ENCODE assay signal across 13 cellular contexts in the genomic region with DNA sequence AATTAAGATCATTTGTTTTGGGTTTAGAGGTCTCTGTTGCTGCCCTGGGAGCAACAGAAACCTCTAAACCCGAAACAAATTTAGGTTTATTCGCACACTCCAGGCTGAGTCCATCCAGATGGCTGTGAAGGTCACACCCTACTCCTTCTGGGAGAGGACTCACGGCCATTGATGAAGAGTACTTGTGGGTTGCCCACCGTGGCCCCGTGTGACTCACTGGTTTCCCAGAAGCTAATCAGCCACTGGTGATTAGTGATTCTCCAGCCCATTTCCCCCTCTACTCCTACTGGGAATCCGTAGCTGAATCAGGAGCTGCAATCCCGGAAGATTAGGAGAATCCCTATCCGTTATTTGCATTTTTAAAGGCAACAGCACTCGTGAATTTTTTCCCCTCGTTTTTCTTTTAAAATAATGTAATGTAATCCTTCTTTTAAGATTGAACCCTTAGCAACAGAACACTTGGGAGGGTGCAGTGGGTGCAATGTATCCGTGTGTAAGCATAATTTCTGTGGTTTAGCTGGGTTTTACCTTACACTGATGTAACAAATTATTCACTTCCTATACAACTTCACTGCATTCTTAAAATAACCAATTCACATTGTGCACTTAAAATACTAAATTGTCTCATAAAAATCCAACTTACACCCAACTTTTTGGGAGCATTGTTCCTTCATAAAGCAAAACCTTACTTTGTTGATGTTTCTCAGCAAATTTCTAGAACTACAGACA. TPM values are rescaled to one million over a fixed set of nuclear protein-coding genes. Genes with fewer than 3 reads are reported as not detected.
A peak's percentile ranks its signal among the peaks of the same experiment; 100 is the strongest.
DNase-seq lines count a peak whose midpoint lies in the region; ATAC-seq lines count a peak whose summit lies in the region.
"Had no signal": no experiment of that assay in that cellular context is flagged by ENCODE, and none has a peak within 500 bp of the region (broad histone marks: within the 10 kb centered on the region; RNA-seq: fewer than 3 reads in every experiment).

No MANE protein-coding gene starts in this region.

- ATAC-seq in activated T-cell treated with anti-CD3 and anti-CD28 coated beads, Interleukin-2, amount 50 U/mL, for 72 hours (replicated peaks in 1 of 2), result peak; percentile 77 to 78
- peak; percentile 40 for ATAC-seq in stimulated activated naive CD8-positive, alpha-beta T cell treated with anti-CD3 and anti-CD28 coated beads, Interleukin-15, Interleukin-2, amounts not matched to agents 100 U/mL and 50 U/mL, for 24 hours

- no peaks in the 10 kb centered on the region for H3K9me3 Mint-ChIP-seq in activated T-cell treated with anti-CD3 and anti-CD28 coated beads, Interleukin-2, amount 50 U/mL, for 72 hours
- no peaks in the 10 kb centered on the region for H3K9me3 Mint-ChIP-seq in activated CD4-positive, alpha-beta memory T cell treated with anti-CD3 and anti-CD28 coated beads, Interleukin-2, amount 10 ng/mL, durations not matched to agents 7 days and 5 days

- peak overlapping the region; percentile 36 to 67 for H3K4me3 Mint-ChIP-seq in activated T-cell treated with anti-CD3 and anti-CD28 coated beads, Interleukin-2, amount 50 U/mL, for 72 hours
- no peak overlapping the region for H3K4me3 Mint-ChIP-seq in activated CD4-positive, alpha-beta memory T cell treated with anti-CD3 and anti-CD28 coated beads, Interleukin-2, amount 10 ng/mL, durations not matched to agents 7 days and 5 days
- H3K4me3 Mint-ChIP-seq: B cell had no signal

- no peaks in the 10 kb centered on the region for H3K36me3 Mint-ChIP-seq in activated T-cell treated with anti-CD3 and anti-CD28 coated beads, Interleukin-2, amount 50 U/mL, for 72 hours (ENCODE audit: insufficient read depth in 2 of 2)
- no peaks in the 10 kb centered on the region for H3K36me3 Mint-ChIP-seq in activated CD4-positive, alpha-beta memory T cell treated with anti-CD3 and anti-CD28 coated beads, Interleukin-2, amount 10 ng/mL, durations not matched to agents 7 days and 5 days (ENCODE audit: low read depth)

- CTCF ChIA-PET in activated CD4-positive, alpha-beta memory T cell treated with anti-CD3 and anti-CD28 coated beads, Interleukin-2, amount 10 ng/mL, durations not matched to agents 7 days and 5 days (lab: Charles Lee), result no interaction called here

- DNase-seq in activated T-cell treated with anti-CD3 and anti-CD28 coated beads, Interleukin-2, amount 50 U/mL, for 72 hours, result no peak
- DNase-seq in activated T-cell treated with anti-CD3 and anti-CD28 coated beads for 4 hours (no peak), glomerular visceral epithelial cell (ENCODE audit: extremely low spot score) (peak; percentile 57), NCI-H1930 (lab: John Stamatoyannopoulos, UW) (no peak), NCI-H345 (lab: John Stamatoyannopoulos, UW) (no peak), occipital lobe (lab: John Stamatoyannopoulos, UW) (no peak)
- no peak for DNase-seq in activated CD4-positive, alpha-beta memory T cell treated with anti-CD3 and anti-CD28 coated beads, Interleukin-2, amount 10 ng/mL, durations not matched to agents 7 days and 5 days
- no peak for DNase-seq in stimulated activated naive CD8-positive, alpha-beta T cell treated with anti-CD3 and anti-CD28 coated beads, Interleukin-15, Interleukin-2, amounts not matched to agents 100 U/mL and 50 U/mL, for 24 hours
- DNase-seq: foreskin melanocyte, kidney glomerular epithelial cell, MV-4-11, SHP77 had no signal

- H3K4me1 Mint-ChIP-seq in activated T-cell treated with anti-CD3 and anti-CD28 coated beads, Interleukin-2, amount 50 U/mL, for 72 hours (ENCODE audit: low read depth), result peaks cover 34% of the 10 kb centered on the region
- H3K4me1 Mint-ChIP-seq in activated CD4-positive, alpha-beta memory T cell treated with anti-CD3 and anti-CD28 coated beads, Interleukin-2, amount 10 ng/mL, durations not matched to agents 7 days and 5 days, result peaks cover 33% of the 10 kb centered on the region

- peak overlapping the region; percentile 58 for H3K27ac Mint-ChIP-seq in activated T-cell treated with anti-CD3 and anti-CD28 coated beads, Interleukin-2, amount 50 U/mL, for 72 hours
- peak overlapping the region; percentile 77 for H3K27ac Mint-ChIP-seq in activated CD4-positive, alpha-beta memory T cell treated with anti-CD3 and anti-CD28 coated beads, Interleukin-2, amount 10 ng/mL, durations not matched to agents 7 days and 5 days
- H3K27ac Mint-ChIP-seq: B cell had no signal

- POLR2A ChIA-PET in activated CD4-positive, alpha-beta memory T cell treated with anti-CD3 and anti-CD28 coated beads, Interleukin-2, amount 10 ng/mL, durations not matched to agents 7 days and 5 days (lab: Charles Lee), result interaction anchor here (1.3 to 1.5 kb wide), 2 partner anchors 11 to 40 kb away, joined by 3 to 4 read pairs; no protein-coding TSS in a partner anchor

- no peaks in the 10 kb centered on the region for H3K27me3 Mint-ChIP-seq in activated T-cell treated with anti-CD3 and anti-CD28 coated beads, Interleukin-2, amount 50 U/mL, for 72 hours (ENCODE audit: low read depth)
- peaks cover 2% of the 10 kb centered on the region for H3K27me3 Mint-ChIP-seq in activated CD4-positive, alpha-beta memory T cell treated with anti-CD3 and anti-CD28 coated beads, Interleukin-2, amount 10 ng/mL, durations not matched to agents 7 days and 5 days

RNA-seq across cellular contexts. Expression of a gene that starts 27.5 kb away (rescaled TPM):
- total RNA-seq in activated T-cell treated with anti-CD3 and anti-CD28 coated beads, Interleukin-2, amount 50 U/mL, for 72 hours, result 100 to 1,000 TPM in 1 of 2 donors, 10 to 100 TPM in 1; 50.8 to 219 TPM
- total RNA-seq in activated CD4-positive, alpha-beta memory T cell treated with anti-CD3 and anti-CD28 coated beads, Interleukin-2, amount 10 ng/mL, durations not matched to agents 7 days and 5 days, result 10 to 100 TPM; 76.3 to 79.0 TPM
- total RNA-seq in occipital lobe, result 6.1 TPM
